In genomic region chr1:27968692-27969091, GRCh38 we compare ENCODE assay signal across 1 cellular context.
TF ChIP-seq lines count a peak whose summit lies in the region.

No MANE protein-coding gene starts in this region.

TF ChIP-seq in K562, 482 proteins besides CTCF, POLR2A, EP300 and RAD21:
- TF ChIP-seq FOSL1 (tag; conservative IDR thresholded peaks at IDR 0.05) = 0 out of 2 replicates have a peak, but pooled peaks have one; percentile 14
- no peak for TF ChIP-seq ZBED1 (IDR thresholded peaks at IDR 0.05)
- no peak for TF ChIP-seq PYGO2 (tag; IDR thresholded peaks at IDR 0.05)
- TF ChIP-seq CEBPG (CRISPR knock-in tag; IDR thresholded peaks at IDR 0.05) = no peak
- peak in 1 of 2 experiments; percentile 54; a peak in 1 of 4 replicates for TF ChIP-seq CEBPG (tag; conservative IDR thresholded peaks at IDR 0.05 in 1 of 2, IDR thresholded peaks at IDR 0.05 in 1 of 2)
- TF ChIP-seq CHCHD3 (CRISPR knock-in tag; IDR thresholded peaks at IDR 0.05) = no peak
- TF ChIP-seq FOXO4 (CRISPR knock-in tag; IDR thresholded peaks at IDR 0.05) = no peak
- TF ChIP-seq GABPA (tag; conservative IDR thresholded peaks at IDR 0.05; ENCODE audit: low read depth) = no peak
- TF ChIP-seq BCL6 (CRISPR knock-in tag; IDR thresholded peaks at IDR 0.05) = no peak
- TF ChIP-seq, protein P1, sequence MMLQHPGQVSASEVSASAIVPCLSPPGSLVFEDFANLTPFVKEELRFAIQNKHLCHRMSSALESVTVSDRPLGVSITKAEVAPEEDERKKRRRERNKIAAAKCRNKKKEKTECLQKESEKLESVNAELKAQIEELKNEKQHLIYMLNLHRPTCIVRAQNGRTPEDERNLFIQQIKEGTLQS (IDR thresholded peaks at IDR 0.05) = peak; percentile 46
- TF ChIP-seq, protein P1 (CRISPR knock-in tag; conservative IDR thresholded peaks at IDR 0.05) = no peak
- no peak for TF ChIP-seq PURB (CRISPR knock-in tag; IDR thresholded peaks at IDR 0.05; ENCODE audit: low read depth)
- TF ChIP-seq TBL1XR1 (IDR thresholded peaks at IDR 0.05; ENCODE audit: low read length in 2 of 2) = no peak
- no peak for TF ChIP-seq TCF15 (CRISPR knock-in tag; IDR thresholded peaks at IDR 0.05)
- no peak for TF ChIP-seq BRF2 (IDR thresholded peaks at IDR 0.05; ENCODE audit: borderline replicate concordance, insufficient read depth, insufficient read length)
- peak; percentile 56; the same call in 1 of the 2 replicates for TF ChIP-seq ZNF24 (IDR thresholded peaks at IDR 0.05)
- TF ChIP-seq ZBTB1 (CRISPR knock-in tag; IDR thresholded peaks at IDR 0.05; ENCODE audit: borderline replicate concordance, low read depth) = no peak
